ENCODE assay signal across 2 cellular contexts in genomic region chr7:3649678-3650445, GRCh38.
A peak's percentile ranks its signal among the peaks of the same experiment; 100 is the strongest.
TF ChIP-seq lines count a peak whose summit lies in the region.

No MANE protein-coding gene starts in this region.

TF ChIP-seq in IMR-90, 13 proteins besides CTCF, POLR2A, EP300 and RAD21:
- TF ChIP-seq CEBPB (IDR thresholded peaks at IDR 0.05; ENCODE audit: low read depth, low read length) (peak; percentile 83), SMC3 (IDR thresholded peaks at IDR 0.05; ENCODE audit: low read depth, low read length) (no peak)

TF ChIP-seq in HepG2, 621 proteins besides CTCF, POLR2A, EP300 and RAD21:
- no peak for TF ChIP-seq FOXO4 (CRISPR knock-in tag; conservative IDR thresholded peaks at IDR 0.05)
- peak; percentile 71 for TF ChIP-seq CEBPB (IDR thresholded peaks at IDR 0.05; ENCODE audit: borderline replicate concordance, low read depth, low read length)
- TF ChIP-seq CEBPG (CRISPR knock-in tag; IDR thresholded peaks at IDR 0.05), result 0 out of 2 replicates have a peak, but pooled peaks have one; percentile 15
- TF ChIP-seq ZBTB33 (CRISPR knock-in tag; IDR thresholded peaks at IDR 0.05), result no peak
- TF ChIP-seq ZNF232 (CRISPR knock-in tag; IDR thresholded peaks at IDR 0.05; ENCODE audit: borderline replicate concordance), result no peak
TF ChIP-seq in HepG2: peak in this region for 2.
